ENCODE assay signal across 14 cellular contexts in genomic region chr10:61136151-61136550, GRCh38.
DNase-seq lines count a peak whose midpoint lies in the region; ATAC-seq, FAIRE-seq and TF ChIP-seq lines count a peak whose summit lies in the region.
"Had no signal": no experiment of that assay in that cellular context is flagged by ENCODE, and none has a peak within 500 bp of the region (broad histone marks: within the 10 kb centered on the region; RNA-seq: fewer than 3 reads in every experiment).

No MANE protein-coding gene starts in this region.

- no peak overlapping the region for H3K9ac ChIP-seq in GM23248
- no peak overlapping the region for H3K9ac ChIP-seq in H1 (replicated peaks in 1 of 4; ENCODE audit: extremely low read depth in 1 of 4, low read depth in 3 of 4, low read length in 3 of 4)

- H3K4me2 ChIP-seq in GM23248 (ENCODE audit: unreplicated experiment): no peak overlapping the region
- peak overlapping the region in 1 of 2 experiments; percentile 30; a peak in 1 of 4 replicates for H3K4me2 ChIP-seq in H1 (ENCODE audit: insufficient read depth in 1 of 2, low read depth in 2 of 2, low read length in 2 of 2)
- no peak overlapping the region for H3K4me2 ChIP-seq in osteoblast (ENCODE audit: insufficient read depth, low read length)

- TF ChIP-seq RAD21 in H1 (IDR thresholded peaks at IDR 0.05 in 1 of 2, conservative IDR thresholded peaks at IDR 0.05 in 1 of 2; ENCODE audit: low read depth in 2 of 2, low read length in 2 of 2): no peak

- H3K27me3 ChIP-seq in GM23248 (replicated peaks; ENCODE audit: insufficient read depth) (no peaks in the 10 kb centered on the region), H1 (replicated peaks in 1 of 4; ENCODE audit: control insufficient read depth in 3 of 4, extremely low read depth in 1 of 4, insufficient read depth in 3 of 4, low read length in 3 of 4) (no peaks in the 10 kb centered on the region), osteoblast (ENCODE audit: insufficient read depth, low read length) (no peaks in the 10 kb centered on the region)

- TF ChIP-seq CTCF in H1 (IDR thresholded peaks at IDR 0.05; ENCODE audit: control extremely low read depth in 1 of 3, insufficient read depth in 1 of 3, low read depth in 1 of 3, low read length in 3 of 3) (no peak), osteoblast (IDR thresholded peaks at IDR 0.05; ENCODE audit: extremely low read depth, low read depth, low read length) (no peak)

- H2BK120ac ChIP-seq in H1 (replicated peaks; ENCODE audit: low read depth, low read length): no peak overlapping the region

- H3K4me1 ChIP-seq in GM23248 (ENCODE audit: insufficient read depth) (peaks cover 2% of the 10 kb centered on the region; the same call in 1 of the 2 replicates), H1 (replicated peaks in 1 of 4; ENCODE audit: control insufficient read depth in 3 of 4, insufficient read depth in 4 of 4, low read length in 3 of 4) (peaks cover 3 to 15% (median 8%) of the 10 kb centered on the region in 4 experiments; a peak in 6 of 7 replicates), osteoblast (ENCODE audit: insufficient read depth, low read length) (peaks cover 13% of the 10 kb centered on the region)

- in situ Hi-C loops in GM23248 (cut with MboI): no loop called here

- POLR2A ChIA-PET in H1 (lab: Charles Lee; ENCODE audit: partially characterized antibody): no interaction called here

- TF ChIP-seq EP300 in H1 (IDR thresholded peaks at IDR 0.05; ENCODE audit: borderline replicate concordance in 1 of 2, low read depth in 2 of 2, low read length in 2 of 2): no peak

- no peak overlapping the region for H4K8ac ChIP-seq in H1 (ENCODE audit: extremely low read depth, insufficient read depth, low read length)

- no peak overlapping the region for H3K56ac ChIP-seq in H1 (replicated peaks; ENCODE audit: insufficient read length, low read depth, low read length)

- WGBS in GM23248 (ENCODE audit: low coverage in 1 of 2, low lambda C conversion rate in 2 of 2, missing lambda C conversion rate in 2 of 2), 2 experiments: 91 to 93% methylated on average over 3 of the region's 3 CpGs
- 90% methylated on average over 3 of the region's 3 CpGs; no CpG with 5 or more reads in 1 of the 2 experiments for WGBS in H1 (ENCODE audit: extremely low coverage in 1 of 2, insufficient coverage in 1 of 2, insufficient read length in 1 of 2, insufficient replicate concordance in 2 of 2, low coverage in 1 of 2, low lambda C conversion rate in 2 of 2, missing lambda C conversion rate in 1 of 2), 2 experiments

- H3K27ac ChIP-seq in GM23248 (no peak overlapping the region), H1 (ENCODE audit: low read depth, low read length) (0 out of 2 replicates have a peak overlapping the region, but pooled peaks have one; percentile 17), osteoblast (ENCODE audit: low read depth, low read length) (no peak overlapping the region)
- H3K27ac ChIP-seq: SK-N-MC had no signal

- no peak overlapping the region for H4K5ac ChIP-seq in H1 (ENCODE audit: insufficient read length, low read depth, low read length)

- H3K4ac ChIP-seq in H1 (replicated peaks; ENCODE audit: insufficient read length, low read depth, low read length): no peak overlapping the region

- H3F3A ChIP-seq in GM23248 (ENCODE audit: insufficient read depth): 0 out of 2 replicates have a peak, but pooled peaks cover 6% of the 10 kb centered on the region

- intact Hi-C loops in posterior vena cava (cut with DNase I): loop anchor here in 1 of 2 donors (5.0 kb wide), 1 partner anchor 146 kb away; no protein-coding TSS in a partner anchor

- FAIRE-seq in H1 (lab: Jason Lieb, UNC): no peak

- no peak for TF ChIP-seq POLR2A in H1 (IDR thresholded peaks at IDR 0.05; ENCODE audit: control extremely low read depth in 1 of 2, low read depth in 2 of 2, low read length in 2 of 2)

- no peak overlapping the region for H2BK15ac ChIP-seq in H1 (ENCODE audit: low read length)

- H3K9me3 ChIP-seq in GM23248 (ENCODE audit: low read depth): no peaks in the 10 kb centered on the region
- peaks cover 2 to 4% of the 10 kb centered on the region in 2 experiments; a peak in 2 of 4 replicates for H3K9me3 ChIP-seq in H1 (ENCODE audit: insufficient read depth in 2 of 2, low read depth in 1 of 2, low read length in 1 of 2)
- no peaks in the 10 kb centered on the region for H3K9me3 ChIP-seq in osteoblast (ENCODE audit: low read depth, low read length)

- CTCF ChIA-PET in H1 (lab: Charles Lee; ENCODE audit: partially characterized antibody): no interaction called here

- peak; percentile 19 for DNase-seq in GM23248
- DNase-seq in NCI-H526 (lab: John Stamatoyannopoulos, UW): peak; percentile 32 to 38
- DNase-seq in H1 (ENCODE audit: low read depth in 1 of 2, low spot score in 2 of 2): no peak
- no peak for DNase-seq in osteoblast (ENCODE audit: insufficient read length, low spot score, missing footprints)
- DNase-seq in posterior vena cava (ENCODE audit: low spot score): no peak
- no peak for DNase-seq in amniotic stem cell (lab: John Stamatoyannopoulos, UW)
- no peak for DNase-seq in NK-92 (lab: John Stamatoyannopoulos, UW; ENCODE audit: unreplicated experiment)
- DNase-seq: activated T-cell treated with anti-CD3 and anti-CD28 coated beads, Interleukin-2, amount 50 U/mL, for 48 hours; aorta; effector memory CD8-positive, alpha-beta T cell; NCI-H82 had no signal

- no peaks in the 10 kb centered on the region for H3K23me2 ChIP-seq in H1 (ENCODE audit: low read depth, low read length)

- ATAC-seq in HG02870 (IDR thresholded peaks at IDR 0.05; ENCODE audit: unreplicated experiment): no peak
- ATAC-seq: effector memory CD8-positive, alpha-beta T cell; sciatic nerve had no signal

- no peak overlapping the region; the same call in 1 of the 2 replicates for H2BK12ac ChIP-seq in H1 (ENCODE audit: low read depth, low read length)

- H2AK5ac ChIP-seq in H1 (ENCODE audit: low read depth, low read length): no peak overlapping the region

- no peak overlapping the region for H3K18ac ChIP-seq in H1 (ENCODE audit: extremely low read depth, low read length)

- no peaks in the 10 kb centered on the region for H4K20me1 ChIP-seq in GM23248 (ENCODE audit: insufficient read depth)
- H4K20me1 ChIP-seq in H1 (replicated peaks in 1 of 2; ENCODE audit: control insufficient read depth in 1 of 2, insufficient read depth in 2 of 2, low read length in 2 of 2): no peaks in the 10 kb centered on the region
- H4K20me1 ChIP-seq in osteoblast (ENCODE audit: insufficient read depth, low read length): no peaks in the 10 kb centered on the region

- H3K4me3 ChIP-seq in GM23248 (no peak overlapping the region), H1 (ENCODE audit: extremely low read depth in 1 of 4, insufficient read depth in 2 of 4, low read depth in 3 of 4, low read length in 4 of 4) (no peak overlapping the region), osteoblast (ENCODE audit: insufficient read depth, low read length) (no peak overlapping the region)
- H3K4me3 ChIP-seq: SK-N-MC had no signal

- H3K79me2 ChIP-seq in GM23248 (ENCODE audit: insufficient read depth): no peaks in the 10 kb centered on the region
- no peaks in the 10 kb centered on the region for H3K79me2 ChIP-seq in H1 (ENCODE audit: control insufficient read depth in 1 of 2, insufficient read depth in 2 of 2, low read length in 2 of 2)
- H3K79me2 ChIP-seq in osteoblast (ENCODE audit: insufficient read depth, low read length): no peaks in the 10 kb centered on the region

- no peaks in the 10 kb centered on the region for H3K79me1 ChIP-seq in H1 (ENCODE audit: low read depth, low read length)

- H4K91ac ChIP-seq in H1 (replicated peaks; ENCODE audit: insufficient read length, low read length): no peak overlapping the region

- H3K36me3 ChIP-seq in GM23248 (ENCODE audit: low read depth) (no peaks in the 10 kb centered on the region), H1 (ENCODE audit: control insufficient read depth in 2 of 4, insufficient read depth in 4 of 4, low read length in 3 of 4) (peaks cover 0 to 2% (median 0%) of the 10 kb centered on the region in 4 experiments; a peak in 1 of 8 replicates), osteoblast (ENCODE audit: insufficient read depth, low read length) (no peaks in the 10 kb centered on the region)

- peak overlapping the region; percentile 9; the same call in 1 of the 2 replicates for H2BK20ac ChIP-seq in H1 (ENCODE audit: low read length)

- no peak overlapping the region for H3K14ac ChIP-seq in H1 (ENCODE audit: insufficient read length)

- no peak overlapping the region for H2BK5ac ChIP-seq in H1 (ENCODE audit: low read depth, low read length)

- no peaks in the 10 kb centered on the region for H3K9me2 ChIP-seq in GM23248 (ENCODE audit: insufficient read depth)

- H2AFZ ChIP-seq in GM23248 (no peak overlapping the region), H1 (ENCODE audit: low read length) (no peak overlapping the region; the same call in 1 of the 2 replicates), osteoblast (ENCODE audit: low read length) (peak overlapping the region; percentile 7)

- no peak overlapping the region for H3K23ac ChIP-seq in H1 (ENCODE audit: insufficient read length)

TF ChIP-seq in H1, 55 proteins besides CTCF, POLR2A, EP300 and RAD21:
- TF ChIP-seq TAF7 (optimal IDR thresholded peaks at IDR 0.05; ENCODE audit: borderline replicate concordance, low read depth, low read length) (no peak), RFX5 (IDR thresholded peaks at IDR 0.05; ENCODE audit: borderline replicate concordance, low read depth, low read length) (peak; percentile 89)

Comparison
In these comparisons a context has a peak if more than half of its experiments do, and no peak if none do; other contexts are left out.
1. DNase-seq: peak in GM23248 (single experiment) and NCI-H526 (2 of 2); none in H1 (0 of 2), osteoblast (single experiment), posterior vena cava (single experiment), amniotic stem cell (single experiment) and NK-92 (single experiment).